In the genomic region with DNA sequence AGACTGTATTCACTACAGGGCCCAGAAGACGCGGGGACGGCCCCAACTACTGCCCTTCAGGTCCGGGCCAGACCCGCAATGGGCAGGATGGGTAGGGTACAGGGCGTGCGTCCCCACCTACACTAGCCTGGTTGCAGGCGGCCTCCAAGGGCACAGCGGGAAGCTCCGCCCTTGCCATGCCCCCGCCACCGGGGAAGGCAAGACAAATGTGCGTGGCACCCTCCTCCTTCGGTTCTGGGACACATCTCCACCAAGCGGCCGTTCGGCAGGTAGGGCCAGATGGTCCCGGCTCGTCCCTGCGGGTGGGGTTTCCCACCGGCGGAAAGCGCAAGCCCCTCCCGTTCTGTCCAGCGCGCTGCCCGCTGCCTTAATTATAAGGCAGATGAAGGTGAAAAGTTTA, we compare ENCODE assay signal across 1 cellular context.
TF ChIP-seq lines count a peak whose summit lies in the region.

No MANE protein-coding gene starts in this region.

TF ChIP-seq in GM12878, 131 proteins besides CTCF, POLR2A, EP300 and RAD21:
- TF ChIP-seq FOS (IDR thresholded peaks at IDR 0.05; ENCODE audit: borderline replicate concordance, extremely low read depth, insufficient read length): no peak
- TF ChIP-seq POLR2AphosphoS5 (IDR thresholded peaks at IDR 0.05; ENCODE audit: low read length): peak; percentile 32; the same call in 1 of the 2 replicates
